34 cellular contexts compared by ENCODE assay signal in the genomic region with DNA sequence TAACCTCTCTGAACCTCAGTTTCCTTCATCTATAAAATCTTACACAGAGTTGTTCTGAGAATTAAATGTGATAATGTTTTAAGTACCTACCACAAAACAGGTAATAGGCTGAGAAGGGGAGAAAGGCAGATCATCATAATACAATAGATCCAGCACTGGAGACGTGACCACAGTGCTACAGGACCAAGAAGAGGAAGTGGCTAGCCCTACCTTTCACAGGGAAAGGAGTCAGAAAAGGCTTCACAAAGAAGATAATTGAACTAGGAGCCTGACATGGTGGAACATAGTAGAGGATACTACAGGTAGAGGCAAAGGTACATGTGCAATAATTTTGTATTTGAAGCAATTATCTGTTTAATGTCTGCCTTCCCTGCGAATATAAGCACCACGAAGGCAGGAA.
"Had no signal": no experiment of that assay in that cellular context is flagged by ENCODE, and none has a peak within 500 bp of the region (broad histone marks: within the 10 kb centered on the region; RNA-seq: fewer than 3 reads in every experiment).

No MANE protein-coding gene starts in this region.

- H3K36me3 ChIP-seq: colonic mucosa had no signal

- H3K4me1 Mint-ChIP-seq: activated CD4-positive, alpha-beta memory T cell treated with anti-CD3 and anti-CD28 coated beads, Interleukin-2, amount 10 ng/mL, durations not matched to agents 7 days and 5 days had no signal

- H3K4me2 ChIP-seq: PC-9 had no signal

- FAIRE-seq: RCC 7860 had no signal

- H2AFZ ChIP-seq: PC-9 had no signal

- H3K4me1 ChIP-seq: colonic mucosa had no signal

- ATAC-seq: activated CD8-positive, alpha-beta memory T cell treated with anti-CD3 and anti-CD28 coated beads, Interleukin-2, amount 10 ng/mL, durations not matched to agents 7 days and 5 days; activated naive CD8-positive, alpha-beta T cell treated with anti-CD3 and anti-CD28 coated beads, Interleukin-2, amount 50 U/mL, for 24 hours; activated T-cell treated with anti-CD3 and anti-CD28 coated beads, Interleukin-2, amount 50 U/mL, for 72 hours; Right ventricle myocardium inferior; SK-N-SH treated with all-trans-retinoic acid at 6 μM for 48 hours had no signal

- H3K27me3 ChIP-seq: colonic mucosa, MG63 had no signal

- H3K27me3 Mint-ChIP-seq: activated CD4-positive, alpha-beta memory T cell treated with anti-CD3 and anti-CD28 coated beads, Interleukin-2, amount 10 ng/mL, durations not matched to agents 7 days and 5 days; activated CD8-positive, alpha-beta memory T cell treated with anti-CD3 and anti-CD28 coated beads, Interleukin-2, amount 10 ng/mL, durations not matched to agents 7 days and 5 days; activated naive CD4-positive, alpha-beta T cell treated with anti-CD3 and anti-CD28 coated beads, Interleukin-2, amount 10 ng/mL, durations not matched to agents 7 days and 5 days; activated naive CD8-positive, alpha-beta T cell; activated naive CD8-positive, alpha-beta T cell treated with anti-CD3 and anti-CD28 coated beads, Interleukin-2, amount 50 U/mL, for 24 hours; brain had no signal

- H3K27ac Mint-ChIP-seq: activated CD4-positive, alpha-beta memory T cell treated with anti-CD3 and anti-CD28 coated beads, Interleukin-2, amount 10 ng/mL, durations not matched to agents 7 days and 5 days; activated CD8-positive, alpha-beta memory T cell treated with anti-CD3 and anti-CD28 coated beads, Interleukin-2, amount 10 ng/mL, durations not matched to agents 7 days and 5 days; activated naive CD4-positive, alpha-beta T cell treated with anti-CD3 and anti-CD28 coated beads, Interleukin-2, amount 10 ng/mL, durations not matched to agents 7 days and 5 days; activated naive CD8-positive, alpha-beta T cell; activated naive CD8-positive, alpha-beta T cell treated with anti-CD3 and anti-CD28 coated beads, Interleukin-2, amount 50 U/mL, for 24 hours; activated T-cell treated with anti-CD3 and anti-CD28 coated beads, Interleukin-2, amount 50 U/mL, for 72 hours; activated T-helper 2 cell treated with anti-CD3 and anti-CD28 coated beads, Interferon-gamma antibody, Interleukin-2, Interleukin-4, amounts not matched to agents 10 μg/mL and 5 μg/mL and 100 μg/mL, durations not matched to agents 14 hours and 24 hours and 36 hours; brain had no signal

- H3K4me3 ChIP-seq: colonic mucosa, MG63, PC-9 had no signal

- H3K9me3 Mint-ChIP-seq: activated CD4-positive, alpha-beta memory T cell treated with anti-CD3 and anti-CD28 coated beads, Interleukin-2, amount 10 ng/mL, durations not matched to agents 7 days and 5 days; activated naive CD4-positive, alpha-beta T cell treated with anti-CD3 and anti-CD28 coated beads, Interleukin-2, amount 10 ng/mL, durations not matched to agents 7 days and 5 days; activated naive CD8-positive, alpha-beta T cell treated with anti-CD3 and anti-CD28 coated beads, Interleukin-2, amount 50 U/mL, for 24 hours; activated T-cell treated with anti-CD3 and anti-CD28 coated beads, Interleukin-2, amount 50 U/mL, for 72 hours; activated T-helper 2 cell treated with anti-CD3 and anti-CD28 coated beads, Interferon-gamma antibody, Interleukin-2, Interleukin-4, amounts not matched to agents 10 μg/mL and 5 μg/mL and 100 μg/mL, durations not matched to agents 14 hours and 24 hours and 36 hours; brain had no signal

- H3K27ac ChIP-seq: colonic mucosa, PC-9, RWPE1, VCaP had no signal

- DNase-seq: activated CD4-positive, alpha-beta memory T cell treated with anti-CD3 and anti-CD28 coated beads, Interleukin-2, amount 10 ng/mL, durations not matched to agents 7 days and 5 days; activated CD4-positive, alpha-beta T cell treated with anti-CD3 and anti-CD28 coated beads for 1 hour; activated CD4-positive, alpha-beta T cell treated with anti-CD3 and anti-CD28 coated beads for 48 hours; activated CD4-positive, CD25-positive, alpha-beta regulatory T cell; activated CD8-positive, alpha-beta memory T cell treated with anti-CD3 and anti-CD28 coated beads for 24 hours; activated CD8-positive, alpha-beta memory T cell treated with anti-CD3 and anti-CD28 coated beads, Interleukin-2, amount 10 ng/mL, durations not matched to agents 7 days and 5 days; activated gamma-delta T cell; activated naive CD4-positive, alpha-beta T cell treated with anti-CD3 and anti-CD28 coated beads, Interleukin-2, amount 10 ng/mL, durations not matched to agents 7 days and 5 days; activated naive CD8-positive, alpha-beta T cell treated with anti-CD3 and anti-CD28 coated beads, Interleukin-2, amount 50 U/mL, for 24 hours; activated T-cell treated with anti-CD3 and anti-CD28 coated beads, Interleukin-2, amount 50 U/mL, for 1 hour; activated T-cell treated with anti-CD3 and anti-CD28 coated beads, Interleukin-2, amount 50 U/mL, for 72 hours; anterior cingulate cortex; central memory CD4-positive, alpha-beta T cell; colonic mucosa; MG63; NCI-H1105; NCI-H1417 treated with DMSO at 0.1 percent for 48 hours; NCI-H187 treated with DMSO at 0.1 percent for 48 hours; NCI-H2081; NCI-H345; NCI-H510A; NCI-H526; NCI-H748 treated with DMSO at 0.1 percent for 48 hours; NK-92 treated with Interleukin-12 subunit alpha and Interleukin-12 subunit beta, amount 100 ng/mL, for 24 hours; PC-9; SIG-M5 had no signal

- H3K9me3 ChIP-seq: colonic mucosa, MG63 had no signal

- H3K4me3 Mint-ChIP-seq: activated CD4-positive, alpha-beta memory T cell treated with anti-CD3 and anti-CD28 coated beads, Interleukin-2, amount 10 ng/mL, durations not matched to agents 7 days and 5 days; activated CD8-positive, alpha-beta memory T cell treated with anti-CD3 and anti-CD28 coated beads, Interleukin-2, amount 10 ng/mL, durations not matched to agents 7 days and 5 days; activated naive CD4-positive, alpha-beta T cell treated with anti-CD3 and anti-CD28 coated beads, Interleukin-2, amount 10 ng/mL, durations not matched to agents 7 days and 5 days; activated naive CD8-positive, alpha-beta T cell; activated naive CD8-positive, alpha-beta T cell treated with anti-CD3 and anti-CD28 coated beads, Interleukin-2, amount 50 U/mL, for 24 hours; activated T-cell treated with anti-CD3 and anti-CD28 coated beads, Interleukin-2, amount 50 U/mL, for 72 hours; brain had no signal
